ENCODE assay signal across 1 cellular context in the genomic region with DNA sequence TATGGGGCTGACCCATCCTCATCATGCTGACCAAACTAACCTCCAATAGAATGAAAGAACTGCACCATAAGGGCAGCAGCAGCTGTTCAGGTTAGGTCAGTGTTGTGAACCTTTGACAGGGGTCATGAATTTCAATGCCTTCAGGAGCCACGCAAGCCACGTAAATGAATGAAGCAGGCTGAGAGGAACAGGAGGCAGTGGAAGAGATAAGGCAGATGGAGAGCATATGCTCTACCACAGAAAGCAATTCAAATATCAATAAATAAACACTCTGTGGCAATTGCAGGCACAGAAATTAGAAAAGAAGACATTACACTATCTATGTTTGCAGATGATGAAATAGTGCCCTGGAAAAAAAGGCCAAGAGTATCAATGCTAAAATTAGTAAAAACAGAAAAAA.
A peak's percentile ranks its signal among the peaks of the same experiment; 100 is the strongest.
TF ChIP-seq lines count a peak whose summit lies in the region.

No MANE protein-coding gene starts in this region.

TF ChIP-seq in IMR-90, 13 proteins besides CTCF, POLR2A, EP300 and RAD21:
- TF ChIP-seq RFX5 (IDR thresholded peaks at IDR 0.05; ENCODE audit: low read depth, low read length) (no peak), CEBPB (IDR thresholded peaks at IDR 0.05; ENCODE audit: low read depth, low read length) (peak; percentile 17; the same call in 1 of the 2 replicates)
- TF ChIP-seq, protein P1, sequence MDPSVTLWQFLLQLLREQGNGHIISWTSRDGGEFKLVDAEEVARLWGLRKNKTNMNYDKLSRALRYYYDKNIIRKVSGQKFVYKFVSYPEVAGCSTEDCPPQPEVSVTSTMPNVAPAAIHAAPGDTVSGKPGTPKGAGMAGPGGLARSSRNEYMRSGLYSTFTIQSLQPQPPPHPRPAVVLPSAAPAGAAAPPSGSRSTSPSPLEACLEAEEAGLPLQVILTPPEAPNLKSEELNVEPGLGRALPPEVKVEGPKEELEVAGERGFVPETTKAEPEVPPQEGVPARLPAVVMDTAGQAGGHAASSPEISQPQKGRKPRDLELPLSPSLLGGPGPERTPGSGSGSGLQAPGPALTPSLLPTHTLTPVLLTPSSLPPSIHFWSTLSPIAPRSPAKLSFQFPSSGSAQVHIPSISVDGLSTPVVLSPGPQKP (IDR thresholded peaks at IDR 0.05; ENCODE audit: borderline replicate concordance, low read depth, low read length), result no peak
